In the genomic region with DNA sequence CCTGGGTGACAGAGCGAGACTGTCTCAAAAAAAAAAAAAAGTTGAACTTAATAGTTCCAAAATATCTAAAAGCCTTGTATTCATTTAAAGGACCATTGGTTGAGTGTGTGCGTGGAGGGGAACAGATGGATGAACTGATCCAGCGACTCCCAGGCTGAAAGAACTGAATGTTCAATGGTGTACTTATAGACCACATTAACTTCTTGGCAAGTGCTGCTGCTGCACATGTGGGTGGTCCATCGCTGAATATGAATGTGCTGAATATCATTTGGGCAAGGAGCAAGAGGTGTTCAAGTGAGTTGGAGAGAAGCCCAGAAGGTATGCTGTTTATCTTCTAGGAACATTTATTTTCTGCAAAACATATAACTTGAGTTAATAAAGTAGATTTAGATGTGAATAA, we compare ENCODE assay signal across 20 cellular contexts.
"Had no signal": no experiment of that assay in that cellular context is flagged by ENCODE, and none has a peak within 500 bp of the region (broad histone marks: within the 10 kb centered on the region; RNA-seq: fewer than 3 reads in every experiment).

No MANE protein-coding gene starts in this region.

- H3K36me3 Mint-ChIP-seq: T-cell had no signal

- H3K27me3 Mint-ChIP-seq: T-cell had no signal

- H3K4me1 Mint-ChIP-seq: T-cell had no signal

- H3K27ac Mint-ChIP-seq: T-cell had no signal

- H3K4me3 Mint-ChIP-seq: T-cell had no signal

- DNase-seq: KBM-7, MV-4-11, NCI-H1048, NCI-H1417, NCI-H1436 treated with DMSO at 0.1 percent for 48 hours, NCI-H1694, NCI-H187 treated with DMSO at 0.1 percent for 48 hours, NCI-H2029 treated with DMSO at 0.1 percent for 48 hours, NCI-H2171, NCI-H226, NCI-H510A, NCI-H524 treated with DMSO at 0.1 percent for 48 hours, NCI-H69, NCI-H774, Right ventricle myocardium superior, RPMI8226, SIG-M5, SK-N-SH, SW 1271, T-cell had no signal
